Comparison of ENCODE assay signal across 8 cellular contexts in genomic region chr1:25267288-25268142, GRCh38. TPM values are rescaled to one million over a fixed set of nuclear protein-coding genes. Genes with fewer than 3 reads are reported as not detected.
A peak's percentile ranks its signal among the peaks of the same experiment; 100 is the strongest.
DNase-seq lines count a peak whose midpoint lies in the region; ATAC-seq, FAIRE-seq and TF ChIP-seq lines count a peak whose summit lies in the region.
"Not testable (repeated sequence)": the region's sequence is repeated elsewhere in the genome, so short reads cannot be mapped to it uniquely, and the experiment has no call there.

No MANE protein-coding gene starts in this region.

- peak overlapping the region; percentile 22; the same call in 1 of the 2 replicates for H3K9ac ChIP-seq in HepG2 (ENCODE audit: insufficient read depth, low read depth, low read length)

- CTCF ChIA-PET in BJ (lab: Yijun Ruan, JAX); HepG2 (lab: Yijun Ruan, JAX; ENCODE audit: low intra/inter-chr PET ratio, low total read pairs): not testable (repeated sequence)

- ATAC-seq in GM19452 (IDR thresholded peaks at IDR 0.05; ENCODE audit: unreplicated experiment) (peak; percentile 70), HG03469 (IDR thresholded peaks at IDR 0.05; ENCODE audit: unreplicated experiment) (peak; percentile 62), HepG2 (peak; percentile 85)

- not testable (repeated sequence) for TF ChIP-seq RAD21 in HepG2 (CRISPR knock-in tag; IDR thresholded peaks at IDR 0.05)

- not testable (repeated sequence) for H4K20me1 ChIP-seq in HepG2 (ENCODE audit: insufficient read depth, low read length)

- not testable (repeated sequence) for TF ChIP-seq POLR2A in HepG2 (IDR thresholded peaks at IDR 0.05; ENCODE audit: insufficient read depth in 1 of 2, low read depth in 2 of 2, low read length in 2 of 2)

- not testable (repeated sequence) for TF ChIP-seq CTCF in BJ (IDR thresholded peaks at IDR 0.05; ENCODE audit: insufficient read depth, low read depth, low read length); choroid plexus epithelial cell (conservative IDR thresholded peaks at IDR 0.05; ENCODE audit: low read depth, low read length); HepG2 (CRISPR knock-in tag; IDR thresholded peaks at IDR 0.05)

- POLR2A ChIA-PET in BJ (lab: Charles Lee), result interaction anchor here (0.6 kb wide), 1 partner anchor 1920 kb away, joined by 5 read pairs; no protein-coding TSS in a partner anchor
- POLR2A ChIA-PET in HepG2 (lab: Yijun Ruan, JAX), result interaction anchor here (1.1 to 1.2 kb wide), 2 partner anchors 20 to 28 kb away, joined by 3 to 4 read pairs; partner anchors contain the start of gene RSRP1

- H2AFZ ChIP-seq in HepG2 (ENCODE audit: low read length), result not testable (repeated sequence)

- TF ChIP-seq EP300 in HepG2 (IDR thresholded peaks at IDR 0.05; ENCODE audit: low read depth in 2 of 2, low read length in 2 of 2); HepG2 (CRISPR knock-in tag; IDR thresholded peaks at IDR 0.05; ENCODE audit: borderline replicate concordance): not testable (repeated sequence)

- not testable (repeated sequence) for H3K27me3 ChIP-seq in BJ (ENCODE audit: control insufficient read depth, insufficient read depth, low read length); HepG2 (ENCODE audit: control insufficient read depth in 1 of 2, insufficient read depth in 2 of 2, low read length in 2 of 2)

- H3K36me3 ChIP-seq in BJ (ENCODE audit: control insufficient read depth, insufficient read depth, low read length); HepG2 (replicated peaks in 1 of 2; ENCODE audit: control insufficient read depth in 1 of 2, insufficient read depth in 2 of 2, low read length in 2 of 2): not testable (repeated sequence)

- DNase-seq in BJ (ENCODE audit: low read depth), result not testable (repeated sequence)
- peak; percentile 75 for DNase-seq in NCI-H748 (lab: John Stamatoyannopoulos, UW; ENCODE audit: unreplicated experiment)
- DNase-seq in activated CD4-positive, alpha-beta T cell treated with anti-CD3 and anti-CD28 coated beads, Interleukin-2, amount 50 U/mL, for 4 hours, result peak; percentile 76
- DNase-seq in choroid plexus epithelial cell (ENCODE audit: low read depth), result peak; percentile 88
- DNase-seq in HepG2 (ENCODE audit: low spot score), result peak; percentile 60
- peak; percentile 68 to 92 for DNase-seq in stimulated activated CD4-positive, alpha-beta T cell treated with anti-CD3 and anti-CD28 coated beads, Interleukin-2, amount 100 ng/mL, for 48 hours

- H3K4me3 ChIP-seq in BJ (ENCODE audit: low read depth, low read length), result peak overlapping the region; percentile 52
- peak overlapping the region; percentile 64 for H3K4me3 ChIP-seq in choroid plexus epithelial cell (ENCODE audit: low read depth, low read length)
- H3K4me3 ChIP-seq in HepG2 (replicated peaks in 1 of 3; ENCODE audit: insufficient read depth in 1 of 3, low read depth in 2 of 3, low read length in 3 of 3), result peak overlapping the region in 2 of 3 experiments; percentile 54 to 55; a peak in 4 of 6 replicates

- in situ Hi-C loops in HepG2 (cut with HindIII; ENCODE audit: extremely low pct_ligation_motif_present, low pct_unique_long_range_greater_than_20kb), result not testable (repeated sequence)

- not testable (repeated sequence) for H3K79me2 ChIP-seq in HepG2 (ENCODE audit: insufficient read depth, low read length)

- not testable (repeated sequence) for H3K9me3 ChIP-seq in HepG2 (ENCODE audit: low read length)

- 0% methylated on average over 1 of the region's 56 CpGs for WGBS in HepG2 (ENCODE audit: low lambda C conversion rate)

- BruUV-seq in HepG2 (replicated peaks; lab: Mats Ljungman, UMichigan), result TSS peak; percentile 81

- FAIRE-seq in HepG2 (lab: Jason Lieb, UNC), result peak; percentile 77

- intact Hi-C loops in HepG2 (cut with micrococcal nuclease; ENCODE audit: unreplicated experiment), result not testable (repeated sequence)

- peak overlapping the region; percentile 45 for H3K4me2 ChIP-seq in HepG2 (ENCODE audit: low read depth, low read length)

- H3K27ac ChIP-seq in HepG2 (ENCODE audit: extremely low read length, insufficient read depth, low read length), result peak overlapping the region; percentile 50

- not testable (repeated sequence) for H3K4me1 ChIP-seq in HepG2 (ENCODE audit: insufficient read depth, low read length)

RNA-seq across cellular contexts. Expression of gene RHD, which starts 4.8 kb away (rescaled TPM):
- polyA plus RNA-seq in BJ (2011; rRNA removed) (0.10 and 0.12 TPM in 2 replicates), HepG2 (2011; rRNA removed) (0.09 TPM in 1 of 2 replicates, not detected in the other)
- polyA minus RNA-seq in BJ (2011; rRNA and poly(A)+ RNA removed), result 0.05 TPM in 1 of 2 replicates, not detected in the other
- not detected in 2 replicates for total RNA-seq in HepG2 (2016; rRNA removed; fragmentation: Illumina TruSeq; extraction: Trizol)
- not detected in 2 replicates for total RNA-seq in HepG2 (2016; cell fraction: cytosol; rRNA removed; fragmentation: Illumina TruSeq; extraction: Trizol; ENCODE audit: low read depth)
- total RNA-seq in HepG2 (2016; cell fraction: insoluble cytoplasmic fraction; rRNA removed; fragmentation: Illumina TruSeq; extraction: Trizol), result not detected in 2 replicates
- total RNA-seq in HepG2 (2016; cell fraction: membrane; rRNA removed; fragmentation: Illumina TruSeq; extraction: Trizol), result not detected in 2 replicates
- not detected in 2 replicates for total RNA-seq in HepG2 (2016; cell fraction: nucleus; rRNA removed; fragmentation: Illumina TruSeq; extraction: Trizol)
- polyA plus RNA-seq in HepG2 (2011; cell fraction: cytosol; rRNA removed), result not detected in 2 replicates
- not detected in 2 replicates for polyA plus RNA-seq in HepG2 (2011; cell fraction: nucleus; rRNA removed)
- polyA plus RNA-seq in HepG2 (2012), result 0.09 and 0.20 TPM in 2 replicates
- not detected in 2 replicates for polyA plus RNA-seq in HepG2 (2016; cell fraction: cytosol; fragmentation: Illumina TruSeq; extraction: Trizol; ENCODE audit: low read depth)
- polyA plus RNA-seq in HepG2 (2016; cell fraction: insoluble cytoplasmic fraction; fragmentation: Illumina TruSeq; extraction: Trizol; ENCODE audit: low read depth), result not detected in 2 replicates
- polyA plus RNA-seq in HepG2 (2016; cell fraction: membrane; fragmentation: Illumina TruSeq; extraction: Trizol; ENCODE audit: low read depth), result not detected in 2 replicates
- not detected in 2 replicates for polyA plus RNA-seq in HepG2 (2016; cell fraction: nucleus; fragmentation: Illumina TruSeq; extraction: Trizol; ENCODE audit: insufficient read depth, low read depth)
- polyA minus RNA-seq in HepG2 (2011; rRNA and poly(A)+ RNA removed; ENCODE audit: low replicate concordance), result 0.35 TPM in 1 of 2 replicates, not detected in the other
- polyA minus RNA-seq in HepG2 (2011; cell fraction: cytosol; rRNA and poly(A)+ RNA removed), result not detected in 2 replicates
- polyA minus RNA-seq in HepG2 (2011; cell fraction: nucleus; rRNA and poly(A)+ RNA removed), result not detected in 2 replicates

RNA-seq across cellular contexts. Expression of gene RSRP1, which starts 20.3 kb away (rescaled TPM):
- 59.7 and 70.4 TPM in 2 replicates for polyA plus RNA-seq in BJ (2011; rRNA removed)
- polyA minus RNA-seq in BJ (2011; rRNA and poly(A)+ RNA removed), result 42.7 and 56.1 TPM in 2 replicates
- total RNA-seq in HepG2 (2016; rRNA removed; fragmentation: Illumina TruSeq; extraction: Trizol), result 11.3 and 52.8 TPM in 2 replicates
- total RNA-seq in HepG2 (2016; cell fraction: cytosol; rRNA removed; fragmentation: Illumina TruSeq; extraction: Trizol; ENCODE audit: low read depth), result 15.2 and 19.2 TPM in 2 replicates
- total RNA-seq in HepG2 (2016; cell fraction: insoluble cytoplasmic fraction; rRNA removed; fragmentation: Illumina TruSeq; extraction: Trizol), result 13.4 and 49.0 TPM in 2 replicates
- 5.7 and 7.6 TPM in 2 replicates for total RNA-seq in HepG2 (2016; cell fraction: membrane; rRNA removed; fragmentation: Illumina TruSeq; extraction: Trizol)
- 132 and 140 TPM in 2 replicates for total RNA-seq in HepG2 (2016; cell fraction: nucleus; rRNA removed; fragmentation: Illumina TruSeq; extraction: Trizol)
- polyA plus RNA-seq in HepG2 (2011; rRNA removed), result 43.9 and 46.3 TPM in 2 replicates
- 9.7 and 11.5 TPM in 2 replicates for polyA plus RNA-seq in HepG2 (2011; cell fraction: cytosol; rRNA removed)
- polyA plus RNA-seq in HepG2 (2011; cell fraction: nucleus; rRNA removed), result 254 and 258 TPM in 2 replicates
- 40.8 and 53.9 TPM in 2 replicates for polyA plus RNA-seq in HepG2 (2012)
- polyA plus RNA-seq in HepG2 (2016; cell fraction: cytosol; fragmentation: Illumina TruSeq; extraction: Trizol; ENCODE audit: low read depth), result 1.1 and 1.2 TPM in 2 replicates
- 8.3 and 10.7 TPM in 2 replicates for polyA plus RNA-seq in HepG2 (2016; cell fraction: insoluble cytoplasmic fraction; fragmentation: Illumina TruSeq; extraction: Trizol; ENCODE audit: low read depth)
- 1.9 and 2.6 TPM in 2 replicates for polyA plus RNA-seq in HepG2 (2016; cell fraction: membrane; fragmentation: Illumina TruSeq; extraction: Trizol; ENCODE audit: low read depth)
- polyA plus RNA-seq in HepG2 (2016; cell fraction: nucleus; fragmentation: Illumina TruSeq; extraction: Trizol; ENCODE audit: insufficient read depth, low read depth), result 163 and 167 TPM in 2 replicates
- polyA minus RNA-seq in HepG2 (2011; rRNA and poly(A)+ RNA removed; ENCODE audit: low replicate concordance), result 31.5 and 61.3 TPM in 2 replicates
- polyA minus RNA-seq in HepG2 (2011; cell fraction: cytosol; rRNA and poly(A)+ RNA removed), result 8.5 and 15.8 TPM in 2 replicates
- 318 and 343 TPM in 2 replicates for polyA minus RNA-seq in HepG2 (2011; cell fraction: nucleus; rRNA and poly(A)+ RNA removed)

RNA-seq across cellular contexts. Expression of gene SYF2, which starts 35.2 kb away (rescaled TPM):
- 15.0 and 32.6 TPM in 2 replicates for polyA plus RNA-seq in BJ (2011; rRNA removed)
- polyA minus RNA-seq in BJ (2011; rRNA and poly(A)+ RNA removed), result 3.1 and 3.3 TPM in 2 replicates
- 34.1 and 42.8 TPM in 2 replicates for total RNA-seq in HepG2 (2016; rRNA removed; fragmentation: Illumina TruSeq; extraction: Trizol)
- 12.4 and 14.5 TPM in 2 replicates for total RNA-seq in HepG2 (2016; cell fraction: cytosol; rRNA removed; fragmentation: Illumina TruSeq; extraction: Trizol; ENCODE audit: low read depth)
- total RNA-seq in HepG2 (2016; cell fraction: insoluble cytoplasmic fraction; rRNA removed; fragmentation: Illumina TruSeq; extraction: Trizol), result 35.1 and 45.3 TPM in 2 replicates
- 18.7 and 22.7 TPM in 2 replicates for total RNA-seq in HepG2 (2016; cell fraction: membrane; rRNA removed; fragmentation: Illumina TruSeq; extraction: Trizol)
- total RNA-seq in HepG2 (2016; cell fraction: nucleus; rRNA removed; fragmentation: Illumina TruSeq; extraction: Trizol), result 13.8 and 16.2 TPM in 2 replicates
- polyA plus RNA-seq in HepG2 (2011; rRNA removed), result 13.9 and 17.8 TPM in 2 replicates
- 6.6 and 9.6 TPM in 2 replicates for polyA plus RNA-seq in HepG2 (2011; cell fraction: cytosol; rRNA removed)
- 4.1 and 5.1 TPM in 2 replicates for polyA plus RNA-seq in HepG2 (2011; cell fraction: nucleus; rRNA removed)
- 31.0 and 38.9 TPM in 2 replicates for polyA plus RNA-seq in HepG2 (2012)
- polyA plus RNA-seq in HepG2 (2016; cell fraction: cytosol; fragmentation: Illumina TruSeq; extraction: Trizol; ENCODE audit: low read depth), result 8.7 and 9.4 TPM in 2 replicates
- 49.5 and 51.5 TPM in 2 replicates for polyA plus RNA-seq in HepG2 (2016; cell fraction: insoluble cytoplasmic fraction; fragmentation: Illumina TruSeq; extraction: Trizol; ENCODE audit: low read depth)
- polyA plus RNA-seq in HepG2 (2016; cell fraction: membrane; fragmentation: Illumina TruSeq; extraction: Trizol; ENCODE audit: low read depth), result 14.2 and 16.8 TPM in 2 replicates
- polyA plus RNA-seq in HepG2 (2016; cell fraction: nucleus; fragmentation: Illumina TruSeq; extraction: Trizol; ENCODE audit: insufficient read depth, low read depth), result 27.3 and 29.0 TPM in 2 replicates
- 2.9 and 3.2 TPM in 2 replicates for polyA minus RNA-seq in HepG2 (2011; rRNA and poly(A)+ RNA removed; ENCODE audit: low replicate concordance)
- 5.4 and 6.7 TPM in 2 replicates for polyA minus RNA-seq in HepG2 (2011; cell fraction: cytosol; rRNA and poly(A)+ RNA removed)
- 7.3 and 9.1 TPM in 2 replicates for polyA minus RNA-seq in HepG2 (2011; cell fraction: nucleus; rRNA and poly(A)+ RNA removed)
